In the genomic region with DNA sequence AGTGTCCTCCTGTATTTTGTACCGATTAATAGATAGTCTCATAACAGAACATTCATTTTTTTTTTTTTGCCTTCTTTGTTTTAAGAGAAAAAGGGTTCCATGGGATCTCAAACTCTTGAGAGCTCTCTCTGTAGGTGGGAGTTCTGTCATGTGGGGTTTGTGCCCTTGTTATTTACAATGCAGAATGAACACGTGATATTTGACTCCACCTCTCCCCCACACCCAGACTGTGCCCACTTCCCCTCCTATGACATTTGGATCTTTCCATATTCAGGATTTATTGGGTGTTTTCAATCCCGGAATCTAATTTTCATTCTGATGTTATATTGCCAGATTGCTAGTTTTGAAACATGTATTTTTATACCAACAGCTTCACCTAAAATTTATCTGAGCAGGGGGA, we compare ENCODE assay signal across 7 cellular contexts.
"Had no signal": no experiment of that assay in that cellular context is flagged by ENCODE, and none has a peak within 500 bp of the region (broad histone marks: within the 10 kb centered on the region; RNA-seq: fewer than 3 reads in every experiment).

No MANE protein-coding gene starts in this region.

- DNase-seq: GM23248, GOT3, H7, HFFc6, KBM-7 had no signal

- ATAC-seq: HCT116, HepG2 had no signal
